ENCODE assay signal across 8 cellular contexts in the genomic region with DNA sequence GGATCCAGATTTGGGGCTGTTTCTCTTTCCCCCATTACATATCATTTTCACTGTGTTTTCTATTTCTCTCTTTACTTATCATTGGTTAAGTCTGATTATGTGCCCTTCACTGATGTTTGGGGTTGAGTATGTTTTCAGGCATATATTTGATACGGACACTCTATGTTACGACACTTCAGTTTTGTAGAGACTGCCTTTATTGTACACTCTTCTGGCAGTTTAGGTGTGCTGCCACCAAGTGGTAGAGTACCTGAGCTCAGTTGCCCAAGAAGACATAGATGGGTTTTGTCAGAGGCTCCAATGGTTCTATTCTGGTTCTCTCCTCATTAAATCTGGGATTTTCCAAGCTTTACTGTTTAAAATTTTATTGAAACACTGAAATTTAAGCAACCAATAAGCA.
DNase-seq lines count a peak whose midpoint lies in the region; ATAC-seq and TF ChIP-seq lines count a peak whose summit lies in the region.

No MANE protein-coding gene starts in this region.

- H3K4me1 Mint-ChIP-seq in naive thymus-derived CD8-positive, alpha-beta T cell, result peaks cover 0 to 4% (median 0%) of the 10 kb centered on the region in 4 donors

- peaks cover 2% of the 10 kb centered on the region; the same call in 1 of the 2 replicates for H3K27me3 ChIP-seq in Panc1 (ENCODE audit: control insufficient read depth, insufficient read depth, low read length)
- no peaks in the 10 kb centered on the region for H3K27me3 ChIP-seq in hepatocyte

- no peaks in the 10 kb centered on the region for H4K20me1 ChIP-seq in hepatocyte (ENCODE audit: insufficient read depth, poor library complexity, severe bottlenecking)

- no peak overlapping the region for H3K4me3 Mint-ChIP-seq in naive thymus-derived CD8-positive, alpha-beta T cell

- peaks cover 0 to 2% (median 0%) of the 10 kb centered on the region in 9 donors for H3K9me3 Mint-ChIP-seq in naive thymus-derived CD8-positive, alpha-beta T cell

- H2AFZ ChIP-seq in hepatocyte, result no peak overlapping the region

- H3K4me2 ChIP-seq in hepatocyte, result no peak overlapping the region

- H3K27ac Mint-ChIP-seq in naive thymus-derived CD8-positive, alpha-beta T cell, result no peak overlapping the region

- no peaks in the 10 kb centered on the region for H3K9me3 ChIP-seq in Panc1 (ENCODE audit: control insufficient read depth, insufficient read depth, low read depth, low read length)
- H3K9me3 ChIP-seq in hepatocyte (ENCODE audit: low read depth), result no peaks in the 10 kb centered on the region

- CTCF ChIA-PET in HEK293T (lab: Yijun Ruan, JAX), result interaction anchor here (0.7 to 1.2 kb wide), 2 partner anchors 35 to 172 kb away, joined by 3 to 4 read pairs; no protein-coding TSS in a partner anchor
- CTCF ChIA-PET in Panc1 (lab: Charles Lee), result interaction anchor here (0.7 kb wide), 1 partner anchor 258 kb away, joined by 3 read pairs; no protein-coding TSS in a partner anchor

- in situ Hi-C loops in Panc1 (cut with HindIII; ENCODE audit: low pct_unique_long_range_greater_than_20kb, low sequenced_read_pairs), result no loop called here

- H3K36me3 Mint-ChIP-seq in naive thymus-derived CD8-positive, alpha-beta T cell, result no peaks in the 10 kb centered on the region

- POLR2A ChIA-PET in HEK293T (lab: Yijun Ruan, JAX) (no interaction called here), Panc1 (lab: Charles Lee) (no interaction called here)
- POLR2A ChIA-PET in naive thymus-derived CD8-positive, alpha-beta T cell (lab: Charles Lee), result no interaction called here

- 91% methylated on average over 2 of the region's 2 CpGs for WGBS in hepatocyte (ENCODE audit: low lambda C conversion rate, missing lambda C conversion rate)

- no TSS peak for BruUV-seq in Panc1 (replicated peaks; lab: Mats Ljungman, UMichigan)

- H3K4me1 ChIP-seq in Panc1 (ENCODE audit: control insufficient read depth, insufficient read depth, low read length) (no peaks in the 10 kb centered on the region), hepatocyte (ENCODE audit: insufficient read depth) (no peaks in the 10 kb centered on the region)

- intact Hi-C loops in Panc1 (cut with micrococcal nuclease; ENCODE audit: unreplicated experiment), result no loop called here

- ATAC-seq in Panc1, result peak; percentile 68; the same call in 1 of the 2 replicates
- ATAC-seq in naive thymus-derived CD8-positive, alpha-beta T cell, result no peak
- ATAC-seq in HG03378 (IDR thresholded peaks at IDR 0.05; ENCODE audit: unreplicated experiment), result no peak

- H3K36me3 ChIP-seq in Panc1 (ENCODE audit: control insufficient read depth, insufficient read depth, low read length) (no peaks in the 10 kb centered on the region), hepatocyte (replicated peaks; ENCODE audit: insufficient read depth, low read depth) (no peaks in the 10 kb centered on the region)

- DNase-seq in AG09319 (ENCODE audit: extremely low read depth, low read depth) (no peak), HEK293T (ENCODE audit: extremely low spot score) (peak; percentile 42), Panc1 (ENCODE audit: low read depth, low spot score) (peak; percentile 12), hepatocyte (ENCODE audit: low spot score) (peak; percentile 27), NCI-H1048 (lab: John Stamatoyannopoulos, UW) (no peak), NK-92 (lab: John Stamatoyannopoulos, UW; ENCODE audit: unreplicated experiment) (no peak)
- DNase-seq in naive thymus-derived CD8-positive, alpha-beta T cell, result no peak

- H3K27me3 Mint-ChIP-seq in naive thymus-derived CD8-positive, alpha-beta T cell, result peaks cover 9 to 36% (median 16%) of the 10 kb centered on the region in 5 donors

- H3K79me2 ChIP-seq in hepatocyte, result no peaks in the 10 kb centered on the region

- H3K27ac ChIP-seq in Panc1 (ENCODE audit: low read length) (no peak overlapping the region), hepatocyte (no peak overlapping the region)

- no peak overlapping the region for H3K4me3 ChIP-seq in Panc1 (ENCODE audit: low read depth in 2 of 2, low read length in 2 of 2)
- no peak overlapping the region for H3K4me3 ChIP-seq in hepatocyte

- H3K9me2 ChIP-seq in hepatocyte (replicated peaks; ENCODE audit: insufficient read depth), result no peaks in the 10 kb centered on the region

- TF ChIP-seq CTCF in AG09319 (IDR thresholded peaks at IDR 0.05; ENCODE audit: low read depth, low read length) (peak; percentile 28), Panc1 (IDR thresholded peaks at IDR 0.05) (peak; percentile 69), hepatocyte (IDR thresholded peaks at IDR 0.05; ENCODE audit: poor library complexity) (peak; percentile 45)

TF ChIP-seq in HEK293T, 16 proteins besides CTCF, POLR2A, EP300 and RAD21:
- TF ChIP-seq HDGF (IDR thresholded peaks at IDR 0.05; ENCODE audit: borderline replicate concordance) (no peak), TARDBP (IDR thresholded peaks at IDR 0.05) (no peak), ARNT (IDR thresholded peaks at IDR 0.05) (no peak), FOXA1 (IDR thresholded peaks at IDR 0.05) (no peak), ZNF384 (IDR thresholded peaks at IDR 0.05) (no peak), FOXM1 (IDR thresholded peaks at IDR 0.05; ENCODE audit: borderline replicate concordance) (no peak), LEF1 (IDR thresholded peaks at IDR 0.05; ENCODE audit: borderline replicate concordance) (no peak), SUZ12 (IDR thresholded peaks at IDR 0.05) (no peak), FOXK2 (IDR thresholded peaks at IDR 0.05) (no peak), SP1 (IDR thresholded peaks at IDR 0.05) (no peak), NFRKB (IDR thresholded peaks at IDR 0.05) (no peak), L3MBTL2 (conservative IDR thresholded peaks at IDR 0.05) (no peak), ELF4 (IDR thresholded peaks at IDR 0.05) (no peak)
- TF ChIP-seq, protein P1, sequence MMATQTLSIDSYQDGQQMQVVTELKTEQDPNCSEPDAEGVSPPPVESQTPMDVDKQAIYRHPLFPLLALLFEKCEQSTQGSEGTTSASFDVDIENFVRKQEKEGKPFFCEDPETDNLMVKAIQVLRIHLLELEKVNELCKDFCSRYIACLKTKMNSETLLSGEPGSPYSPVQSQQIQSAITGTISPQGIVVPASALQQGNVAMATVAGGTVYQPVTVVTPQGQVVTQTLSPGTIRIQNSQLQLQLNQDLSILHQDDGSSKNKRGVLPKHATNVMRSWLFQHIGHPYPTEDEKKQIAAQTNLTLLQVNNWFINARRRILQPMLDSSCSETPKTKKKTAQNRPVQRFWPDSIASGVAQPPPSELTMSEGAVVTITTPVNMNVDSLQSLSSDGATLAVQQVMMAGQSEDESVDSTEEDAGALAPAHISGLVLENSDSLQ (IDR thresholded peaks at IDR 0.05), result no peak
TF ChIP-seq in HEK293T: peak in this region for 0.

Comparison
In these comparisons a context has a peak if more than half of its experiments do, and no peak if none do; other contexts are left out.
1. DNase-seq: peak in HEK293T (single experiment), Panc1 (single experiment) and hepatocyte (single experiment); none in AG09319 (single experiment), NCI-H1048 (single experiment), naive thymus-derived CD8-positive, alpha-beta T cell (0 of 10) and NK-92 (single experiment).
2. Peak in every context shown above with its lines, with median percentiles within 50 percentile points of each other: CTCF ChIP-seq.